In genomic region chr12:12993367-12993766, GRCh38 we compare ENCODE assay signal across 1 cellular context.
TF ChIP-seq lines count a peak whose summit lies in the region.

No MANE protein-coding gene starts in this region.

TF ChIP-seq in H1, 55 proteins besides CTCF, POLR2A, EP300 and RAD21:
- TF ChIP-seq SUZ12 (IDR thresholded peaks at IDR 0.05; ENCODE audit: low read length) (no peak), SIX5 (IDR thresholded peaks at IDR 0.05; ENCODE audit: low read depth, low read length) (no peak), BACH1 (IDR thresholded peaks at IDR 0.05; ENCODE audit: low read length) (no peak), EZH2 (IDR thresholded peaks at IDR 0.05; ENCODE audit: low read depth, low read length, severe bottlenecking) (no peak), PHF8 (conservative IDR thresholded peaks at IDR 0.05; ENCODE audit: low read depth, low read length) (no peak), CBX8 (IDR thresholded peaks at IDR 0.05; ENCODE audit: borderline replicate concordance, low read depth, low read length) (no peak), SAP30 (IDR thresholded peaks at IDR 0.05; ENCODE audit: insufficient read depth, insufficient replicate concordance, low read length) (no peak), KDM5A (IDR thresholded peaks at IDR 0.05; ENCODE audit: low read length) (no peak), ATF2 (IDR thresholded peaks at IDR 0.05; ENCODE audit: low read length) (no peak), BRCA1 (IDR thresholded peaks at IDR 0.05; ENCODE audit: low read depth, low read length) (no peak), TEAD4 (IDR thresholded peaks at IDR 0.05; ENCODE audit: low read depth, low read length) (no peak)
